Comparison of ENCODE assay signal across 1 cellular context in the genomic region with DNA sequence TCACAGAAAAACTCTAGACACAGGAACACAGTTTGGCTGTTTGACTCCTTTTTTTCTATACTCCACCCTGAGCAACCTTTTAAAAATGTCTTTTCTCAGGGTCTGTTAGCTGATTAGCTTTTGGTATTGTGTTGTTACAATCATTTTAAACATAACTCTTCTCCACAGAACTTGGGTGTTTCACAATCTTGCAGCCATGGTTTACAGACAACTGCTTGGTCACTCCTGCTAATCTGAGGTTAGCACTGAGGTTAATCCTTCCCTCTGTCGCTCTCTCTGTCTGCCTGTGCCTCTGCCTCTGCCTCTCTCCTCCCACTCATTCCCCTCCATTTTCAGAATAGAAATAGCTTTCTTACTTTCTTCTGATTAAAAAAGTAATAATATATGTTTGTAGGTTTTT.
TF ChIP-seq lines count a peak whose summit lies in the region.

No MANE protein-coding gene starts in this region.

TF ChIP-seq in K562, 482 proteins besides CTCF, POLR2A, EP300 and RAD21 (continued from another document and continues in another):
- TF ChIP-seq, protein P1, sequence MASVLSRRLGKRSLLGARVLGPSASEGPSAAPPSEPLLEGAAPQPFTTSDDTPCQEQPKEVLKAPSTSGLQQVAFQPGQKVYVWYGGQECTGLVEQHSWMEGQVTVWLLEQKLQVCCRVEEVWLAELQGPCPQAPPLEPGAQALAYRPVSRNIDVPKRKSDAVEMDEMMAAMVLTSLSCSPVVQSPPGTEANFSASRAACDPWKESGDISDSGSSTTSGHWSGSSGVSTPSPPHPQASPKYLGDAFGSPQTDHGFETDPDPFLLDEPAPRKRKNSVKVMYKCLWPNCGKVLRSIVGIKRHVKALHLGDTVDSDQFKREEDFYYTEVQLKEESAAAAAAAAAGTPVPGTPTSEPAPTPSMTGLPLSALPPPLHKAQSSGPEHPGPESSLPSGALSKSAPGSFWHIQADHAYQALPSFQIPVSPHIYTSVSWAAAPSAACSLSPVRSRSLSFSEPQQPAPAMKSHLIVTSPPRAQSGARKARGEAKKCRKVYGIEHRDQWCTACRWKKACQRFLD (CRISPR knock-in tag; IDR thresholded peaks at IDR 0.05), result peak; percentile 62
- TF ChIP-seq ZNF197 (CRISPR knock-in tag; IDR thresholded peaks at IDR 0.05; ENCODE audit: low read depth) (peak; percentile 19; the same call in 1 of the 2 replicates), TBP (optimal IDR thresholded peaks at IDR 0.05; ENCODE audit: low read depth, low read length) (peak; percentile 44), OTX1 (CRISPR knock-in tag; IDR thresholded peaks at IDR 0.05) (no peak), FOXK2 (conservative IDR thresholded peaks at IDR 0.05 in 1 of 2, IDR thresholded peaks at IDR 0.05 in 1 of 2; ENCODE audit: low read depth in 2 of 2) (peak in 1 of 2 experiments; percentile 47; a peak in 1 of 4 replicates), LEF1 (IDR thresholded peaks at IDR 0.05) (peak; percentile 93), NBN (IDR thresholded peaks at IDR 0.05; ENCODE audit: low read depth) (peak; percentile 77), HNRNPUL1 (IDR thresholded peaks at IDR 0.05; ENCODE audit: low read length) (no peak), CEBPG (CRISPR knock-in tag; IDR thresholded peaks at IDR 0.05) (peak; percentile 89), CEBPG (tag; conservative IDR thresholded peaks at IDR 0.05 in 1 of 2, IDR thresholded peaks at IDR 0.05 in 1 of 2) (peak; percentile 90 to 94), ILK (tag; IDR thresholded peaks at IDR 0.05; ENCODE audit: borderline replicate concordance, low read depth) (no peak), NCOR1 (IDR thresholded peaks at IDR 0.05) (peak; percentile 92), NCOA1 (IDR thresholded peaks at IDR 0.05; ENCODE audit: low read depth) (peak; percentile 65; the same call in 1 of the 2 replicates), SMAD1 (IDR thresholded peaks at IDR 0.05; ENCODE audit: low read depth, low read length, partially characterized antibody) (peak; percentile 30), CAMTA2 (CRISPR knock-in tag; conservative IDR thresholded peaks at IDR 0.05) (no peak), POLR2AphosphoS5 (IDR thresholded peaks at IDR 0.05; ENCODE audit: control insufficient read depth, insufficient read depth, low read depth, low read length) (peak; percentile 71; the same call in 1 of the 2 replicates), MAFK (IDR thresholded peaks at IDR 0.05; ENCODE audit: low read length) (peak; percentile 59; the same call in 1 of the 2 replicates), KLF16 (IDR thresholded peaks at IDR 0.05) (peak; percentile 58; the same call in 1 of the 2 replicates), HDAC2 (IDR thresholded peaks at IDR 0.05) (peak; percentile 54; the same call in 1 of the 2 replicates), SMAD4 (CRISPR knock-in tag; conservative IDR thresholded peaks at IDR 0.05) (peak; percentile 92), CEBPB (tag; IDR thresholded peaks at IDR 0.05) (peak; percentile 98), ETV1 (tag; conservative IDR thresholded peaks at IDR 0.05; ENCODE audit: low read depth) (peak; percentile 19; the same call in 1 of the 2 replicates), ZSCAN29 (IDR thresholded peaks at IDR 0.05) (no peak), CXXC5 (CRISPR knock-in tag; IDR thresholded peaks at IDR 0.05) (peak; percentile 51), MEF2D (tag; conservative IDR thresholded peaks at IDR 0.05; ENCODE audit: low read depth) (peak; percentile 50; the same call in 1 of the 2 replicates), ZNF766 (CRISPR knock-in tag; conservative IDR thresholded peaks at IDR 0.05) (peak; percentile 65; the same call in 1 of the 2 replicates), DACH1 (IDR thresholded peaks at IDR 0.05; ENCODE audit: partially characterized antibody) (peak; percentile 77), SMAD3 (CRISPR knock-in tag; conservative IDR thresholded peaks at IDR 0.05) (0 out of 2 replicates have a peak, but pooled peaks have one; percentile 37), CBFA2T2 (conservative IDR thresholded peaks at IDR 0.05) (peak; percentile 87), BHLHE40 (IDR thresholded peaks at IDR 0.05; ENCODE audit: low read length) (peak; percentile 47; the same call in 1 of the 2 replicates), HDAC1 (IDR thresholded peaks at IDR 0.05) (peak in 1 of 2 experiments; percentile 70; a peak in 1 of 4 replicates), KDM5B (IDR thresholded peaks at IDR 0.05; ENCODE audit: insufficient replicate concordance, low read depth, low read length) (no peak), TCF3 (CRISPR knock-in tag; IDR thresholded peaks at IDR 0.05) (peak; percentile 81), MAZ (CRISPR knock-in tag; conservative IDR thresholded peaks at IDR 0.05 in 1 of 2, IDR thresholded peaks at IDR 0.05 in 1 of 2) (0 out of 4 replicates have a peak, but pooled peaks of 1 of the 2 experiments have one; percentile 24), KDM1A (IDR thresholded peaks at IDR 0.05) (peak; percentile 87 to 88), PHB2 (IDR thresholded peaks at IDR 0.05; ENCODE audit: low read depth) (0 out of 2 replicates have a peak, but pooled peaks have one; percentile 42), CREM (IDR thresholded peaks at IDR 0.05; ENCODE audit: low read depth) (peak; percentile 57; the same call in 1 of the 2 replicates), ZNF707 (CRISPR knock-in tag; conservative IDR thresholded peaks at IDR 0.05) (no peak), ARNT (IDR thresholded peaks at IDR 0.05) (peak; percentile 60 to 91; a peak in 3 of 4 replicates), ZBTB17 (CRISPR knock-in tag; IDR thresholded peaks at IDR 0.05) (0 out of 2 replicates have a peak, but pooled peaks have one; percentile 25), ZEB2 (IDR thresholded peaks at IDR 0.05) (peak; percentile 59; the same call in 1 of the 2 replicates), NR2C2 (CRISPR knock-in tag; IDR thresholded peaks at IDR 0.05) (no peak), NR2C2 (tag; IDR thresholded peaks at IDR 0.05) (peak; percentile 87), SMARCC2 (IDR thresholded peaks at IDR 0.05; ENCODE audit: low read depth) (peak; percentile 79), THRAP3 (IDR thresholded peaks at IDR 0.05; ENCODE audit: borderline replicate concordance) (no peak), SMARCE1 (IDR thresholded peaks at IDR 0.05) (peak; percentile 91), CBX3 (IDR thresholded peaks at IDR 0.05; ENCODE audit: borderline replicate concordance in 1 of 2, low read length in 2 of 2) (peak in 1 of 2 experiments; percentile 89; a peak in 1 of 3 replicates), NFE2 (IDR thresholded peaks at IDR 0.05; ENCODE audit: low read depth) (peak; percentile 94)
- TF ChIP-seq, protein P2, sequence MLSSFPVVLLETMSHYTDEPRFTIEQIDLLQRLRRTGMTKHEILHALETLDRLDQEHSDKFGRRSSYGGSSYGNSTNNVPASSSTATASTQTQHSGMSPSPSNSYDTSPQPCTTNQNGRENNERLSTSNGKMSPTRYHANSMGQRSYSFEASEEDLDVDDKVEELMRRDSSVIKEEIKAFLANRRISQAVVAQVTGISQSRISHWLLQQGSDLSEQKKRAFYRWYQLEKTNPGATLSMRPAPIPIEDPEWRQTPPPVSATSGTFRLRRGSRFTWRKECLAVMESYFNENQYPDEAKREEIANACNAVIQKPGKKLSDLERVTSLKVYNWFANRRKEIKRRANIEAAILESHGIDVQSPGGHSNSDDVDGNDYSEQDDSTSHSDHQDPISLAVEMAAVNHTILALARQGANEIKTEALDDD (IDR thresholded peaks at IDR 0.05), result peak; percentile 100
- TF ChIP-seq, protein P3, sequence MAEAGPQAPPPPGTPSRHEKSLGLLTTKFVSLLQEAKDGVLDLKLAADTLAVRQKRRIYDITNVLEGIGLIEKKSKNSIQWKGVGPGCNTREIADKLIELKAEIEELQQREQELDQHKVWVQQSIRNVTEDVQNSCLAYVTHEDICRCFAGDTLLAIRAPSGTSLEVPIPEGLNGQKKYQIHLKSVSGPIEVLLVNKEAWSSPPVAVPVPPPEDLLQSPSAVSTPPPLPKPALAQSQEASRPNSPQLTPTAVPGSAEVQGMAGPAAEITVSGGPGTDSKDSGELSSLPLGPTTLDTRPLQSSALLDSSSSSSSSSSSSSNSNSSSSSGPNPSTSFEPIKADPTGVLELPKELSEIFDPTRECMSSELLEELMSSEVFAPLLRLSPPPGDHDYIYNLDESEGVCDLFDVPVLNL (CRISPR knock-in tag; IDR thresholded peaks at IDR 0.05; ENCODE audit: low read depth), result no peak
- TF ChIP-seq, protein P4, sequence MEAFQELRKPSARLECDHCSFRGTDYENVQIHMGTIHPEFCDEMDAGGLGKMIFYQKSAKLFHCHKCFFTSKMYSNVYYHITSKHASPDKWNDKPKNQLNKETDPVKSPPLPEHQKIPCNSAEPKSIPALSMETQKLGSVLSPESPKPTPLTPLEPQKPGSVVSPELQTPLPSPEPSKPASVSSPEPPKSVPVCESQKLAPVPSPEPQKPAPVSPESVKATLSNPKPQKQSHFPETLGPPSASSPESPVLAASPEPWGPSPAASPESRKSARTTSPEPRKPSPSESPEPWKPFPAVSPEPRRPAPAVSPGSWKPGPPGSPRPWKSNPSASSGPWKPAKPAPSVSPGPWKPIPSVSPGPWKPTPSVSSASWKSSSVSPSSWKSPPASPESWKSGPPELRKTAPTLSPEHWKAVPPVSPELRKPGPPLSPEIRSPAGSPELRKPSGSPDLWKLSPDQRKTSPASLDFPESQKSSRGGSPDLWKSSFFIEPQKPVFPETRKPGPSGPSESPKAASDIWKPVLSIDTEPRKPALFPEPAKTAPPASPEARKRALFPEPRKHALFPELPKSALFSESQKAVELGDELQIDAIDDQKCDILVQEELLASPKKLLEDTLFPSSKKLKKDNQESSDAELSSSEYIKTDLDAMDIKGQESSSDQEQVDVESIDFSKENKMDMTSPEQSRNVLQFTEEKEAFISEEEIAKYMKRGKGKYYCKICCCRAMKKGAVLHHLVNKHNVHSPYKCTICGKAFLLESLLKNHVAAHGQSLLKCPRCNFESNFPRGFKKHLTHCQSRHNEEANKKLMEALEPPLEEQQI (IDR thresholded peaks at IDR 0.05), result peak; percentile 81
- TF ChIP-seq, protein P5, sequence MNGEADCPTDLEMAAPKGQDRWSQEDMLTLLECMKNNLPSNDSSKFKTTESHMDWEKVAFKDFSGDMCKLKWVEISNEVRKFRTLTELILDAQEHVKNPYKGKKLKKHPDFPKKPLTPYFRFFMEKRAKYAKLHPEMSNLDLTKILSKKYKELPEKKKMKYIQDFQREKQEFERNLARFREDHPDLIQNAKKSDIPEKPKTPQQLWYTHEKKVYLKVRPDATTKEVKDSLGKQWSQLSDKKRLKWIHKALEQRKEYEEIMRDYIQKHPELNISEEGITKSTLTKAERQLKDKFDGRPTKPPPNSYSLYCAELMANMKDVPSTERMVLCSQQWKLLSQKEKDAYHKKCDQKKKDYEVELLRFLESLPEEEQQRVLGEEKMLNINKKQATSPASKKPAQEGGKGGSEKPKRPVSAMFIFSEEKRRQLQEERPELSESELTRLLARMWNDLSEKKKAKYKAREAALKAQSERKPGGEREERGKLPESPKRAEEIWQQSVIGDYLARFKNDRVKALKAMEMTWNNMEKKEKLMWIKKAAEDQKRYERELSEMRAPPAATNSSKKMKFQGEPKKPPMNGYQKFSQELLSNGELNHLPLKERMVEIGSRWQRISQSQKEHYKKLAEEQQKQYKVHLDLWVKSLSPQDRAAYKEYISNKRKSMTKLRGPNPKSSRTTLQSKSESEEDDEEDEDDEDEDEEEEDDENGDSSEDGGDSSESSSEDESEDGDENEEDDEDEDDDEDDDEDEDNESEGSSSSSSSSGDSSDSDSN (IDR thresholded peaks at IDR 0.05; ENCODE audit: borderline replicate concordance in 1 of 2, low read depth in 2 of 2, low read length in 2 of 2), result no peak
- TF ChIP-seq, protein P6, sequence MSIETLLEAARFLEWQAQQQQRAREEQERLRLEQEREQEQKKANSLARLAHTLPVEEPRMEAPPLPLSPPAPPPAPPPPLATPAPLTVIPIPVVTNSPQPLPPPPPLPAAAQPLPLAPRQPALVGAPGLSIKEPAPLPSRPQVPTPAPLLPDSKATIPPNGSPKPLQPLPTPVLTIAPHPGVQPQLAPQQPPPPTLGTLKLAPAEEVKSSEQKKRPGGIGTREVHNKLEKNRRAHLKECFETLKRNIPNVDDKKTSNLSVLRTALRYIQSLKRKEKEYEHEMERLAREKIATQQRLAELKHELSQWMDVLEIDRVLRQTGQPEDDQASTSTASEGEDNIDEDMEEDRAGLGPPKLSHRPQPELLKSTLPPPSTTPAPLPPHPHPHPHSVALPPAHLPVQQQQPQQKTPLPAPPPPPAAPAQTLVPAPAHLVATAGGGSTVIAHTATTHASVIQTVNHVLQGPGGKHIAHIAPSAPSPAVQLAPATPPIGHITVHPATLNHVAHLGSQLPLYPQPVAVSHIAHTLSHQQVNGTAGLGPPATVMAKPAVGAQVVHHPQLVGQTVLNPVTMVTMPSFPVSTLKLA (conservative IDR thresholded peaks at IDR 0.05), result peak in 1 of 2 experiments; percentile 23; a peak in 2 of 4 replicates
- TF ChIP-seq, protein P7, sequence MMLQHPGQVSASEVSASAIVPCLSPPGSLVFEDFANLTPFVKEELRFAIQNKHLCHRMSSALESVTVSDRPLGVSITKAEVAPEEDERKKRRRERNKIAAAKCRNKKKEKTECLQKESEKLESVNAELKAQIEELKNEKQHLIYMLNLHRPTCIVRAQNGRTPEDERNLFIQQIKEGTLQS (IDR thresholded peaks at IDR 0.05), result peak; percentile 58
- TF ChIP-seq, protein P7 (CRISPR knock-in tag; conservative IDR thresholded peaks at IDR 0.05), result no peak
- TF ChIP-seq, protein P8, sequence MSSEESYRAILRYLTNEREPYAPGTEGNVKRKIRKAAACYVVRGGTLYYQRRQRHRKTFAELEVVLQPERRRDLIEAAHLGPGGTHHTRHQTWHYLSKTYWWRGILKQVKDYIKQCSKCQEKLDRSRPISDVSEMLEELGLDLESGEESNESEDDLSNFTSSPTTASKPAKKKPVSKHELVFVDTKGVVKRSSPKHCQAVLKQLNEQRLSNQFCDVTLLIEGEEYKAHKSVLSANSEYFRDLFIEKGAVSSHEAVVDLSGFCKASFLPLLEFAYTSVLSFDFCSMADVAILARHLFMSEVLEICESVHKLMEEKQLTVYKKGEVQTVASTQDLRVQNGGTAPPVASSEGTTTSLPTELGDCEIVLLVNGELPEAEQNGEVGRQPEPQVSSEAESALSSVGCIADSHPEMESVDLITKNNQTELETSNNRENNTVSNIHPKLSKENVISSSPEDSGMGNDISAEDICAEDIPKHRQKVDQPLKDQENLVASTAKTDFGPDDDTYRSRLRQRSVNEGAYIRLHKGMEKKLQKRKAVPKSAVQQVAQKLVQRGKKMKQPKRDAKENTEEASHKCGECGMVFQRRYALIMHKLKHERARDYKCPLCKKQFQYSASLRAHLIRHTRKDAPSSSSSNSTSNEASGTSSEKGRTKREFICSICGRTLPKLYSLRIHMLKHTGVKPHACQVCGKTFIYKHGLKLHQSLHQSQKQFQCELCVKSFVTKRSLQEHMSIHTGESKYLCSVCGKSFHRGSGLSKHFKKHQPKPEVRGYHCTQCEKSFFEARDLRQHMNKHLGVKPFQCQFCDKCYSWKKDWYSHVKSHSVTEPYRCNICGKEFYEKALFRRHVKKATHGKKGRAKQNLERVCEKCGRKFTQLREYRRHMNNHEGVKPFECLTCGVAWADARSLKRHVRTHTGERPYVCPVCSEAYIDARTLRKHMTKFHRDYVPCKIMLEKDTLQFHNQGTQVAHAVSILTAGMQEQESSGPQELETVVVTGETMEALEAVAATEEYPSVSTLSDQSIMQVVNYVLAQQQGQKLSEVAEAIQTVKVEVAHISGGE (CRISPR knock-in tag; IDR thresholded peaks at IDR 0.05), result 0 out of 6 replicates have a peak, but pooled peaks of 1 of the 3 experiments have one; percentile 29
